Comparison of ENCODE assay signal across 33 cellular contexts in genomic region chr3:132772252-132772651, GRCh38.
"Had no signal": no experiment of that assay in that cellular context is flagged by ENCODE, and none has a peak within 500 bp of the region (broad histone marks: within the 10 kb centered on the region; RNA-seq: fewer than 3 reads in every experiment).

No MANE protein-coding gene starts in this region.

- H3K27me3 ChIP-seq: body of pancreas, breast epithelium, Peyer's patch, SJCRH30 had no signal

- H3K27ac Mint-ChIP-seq: activated CD4-positive, alpha-beta T cell treated with anti-CD3 and anti-CD28 coated beads, Interleukin-2, amount 10 ng/mL, durations not matched to agents 24 days and 14 days; activated CD8-positive, alpha-beta T cell treated with anti-CD3 and anti-CD28 coated beads for 36 hours; activated naive CD4-positive, alpha-beta T cell treated with anti-CD3 and anti-CD28 coated beads, Interleukin-2, amount 50 U/mL, for 24 hours; activated naive CD8-positive, alpha-beta T cell treated with anti-CD3 and anti-CD28 coated beads, Interleukin-2, amount 10 ng/mL, durations not matched to agents 7 days and 5 days; activated T-cell treated with anti-CD3 and anti-CD28 coated beads, Interleukin-2, amount 50 U/mL, for 72 hours; activated T-helper 2 cell treated with anti-CD3 and anti-CD28 coated beads, Interferon-gamma antibody, Interleukin-2, Interleukin-4, amounts not matched to agents 10 μg/mL and 5 μg/mL and 100 μg/mL, durations not matched to agents 14 hours and 24 hours and 36 hours; T-helper 1 cell treated with Interleukin-12 subunit alpha and Interleukin-12 subunit beta and Interleukin-4 antibody, amounts not matched to agents 30 μg/mL and 1 μg/mL, for 36 hours; T-helper 2 cell treated with Interferon-gamma antibody and Interleukin-4, amounts not matched to agents 5 μg/mL and 100 μg/mL, for 36 hours had no signal

- H3K36me3 ChIP-seq: breast epithelium, Peyer's patch, SJCRH30 had no signal

- H3K9me3 Mint-ChIP-seq: activated CD4-positive, alpha-beta T cell treated with anti-CD3 and anti-CD28 coated beads, Interleukin-2, amount 10 ng/mL, durations not matched to agents 24 days and 14 days; activated CD8-positive, alpha-beta T cell treated with anti-CD3 and anti-CD28 coated beads for 36 hours; activated naive CD4-positive, alpha-beta T cell treated with anti-CD3 and anti-CD28 coated beads, Interleukin-2, amount 50 U/mL, for 24 hours; activated naive CD8-positive, alpha-beta T cell treated with anti-CD3 and anti-CD28 coated beads, Interleukin-2, amount 10 ng/mL, durations not matched to agents 7 days and 5 days; activated T-cell treated with anti-CD3 and anti-CD28 coated beads, Interleukin-2, amount 50 U/mL, for 72 hours; activated T-helper 2 cell treated with anti-CD3 and anti-CD28 coated beads, Interferon-gamma antibody, Interleukin-2, Interleukin-4, amounts not matched to agents 10 μg/mL and 5 μg/mL and 100 μg/mL, durations not matched to agents 14 hours and 24 hours and 36 hours; T-helper 1 cell treated with Interleukin-12 subunit alpha and Interleukin-12 subunit beta and Interleukin-4 antibody, amounts not matched to agents 30 μg/mL and 1 μg/mL, for 36 hours; T-helper 2 cell treated with Interferon-gamma antibody and Interleukin-4, amounts not matched to agents 5 μg/mL and 100 μg/mL, for 36 hours had no signal

- ATAC-seq: activated CD8-positive, alpha-beta T cell treated with anti-CD3 and anti-CD28 coated beads for 36 hours; body of pancreas; PC-3 had no signal

- DNase-seq: activated CD4-positive, alpha-beta T cell treated with anti-CD3 and anti-CD28 coated beads, Interleukin-2, amount 10 ng/mL, durations not matched to agents 24 days and 14 days; activated CD4-positive, alpha-beta T cell treated with anti-CD3 and anti-CD28 coated beads, Interleukin-2, amount 50 U/mL, for 4 hours; activated CD8-positive, alpha-beta T cell treated with anti-CD3 and anti-CD28 coated beads for 36 hours; activated gamma-delta T cell; activated naive CD4-positive, alpha-beta T cell treated with Interleukin-2 at 50 U/mL for 16 hours; activated naive CD8-positive, alpha-beta T cell treated with anti-CD3 and anti-CD28 coated beads, Interleukin-2, amount 10 ng/mL, durations not matched to agents 7 days and 5 days; activated T-cell treated with anti-CD3 and anti-CD28 coated beads, Interleukin-2, amount 50 U/mL, for 1 hour; activated T-cell treated with anti-CD3 and anti-CD28 coated beads, Interleukin-2, amount 50 U/mL, for 72 hours; amygdala; body of pancreas; caudate nucleus; cerebellar nuclear complex; NCI-H1092 treated with DMSO at 0.1 percent for 48 hours; NCI-H1417; NCI-H187 treated with DMSO at 0.1 percent for 48 hours; NCI-H2081; NCI-H2171 treated with DMSO at 0.1 percent for 48 hours; NCI-H2227 treated with DMSO at 0.1 percent for 48 hours; NCI-H446 treated with DMSO at 0.1 percent for 48 hours; NCI-H69; NK-92 treated with Interleukin-12 subunit alpha and Interleukin-12 subunit beta, amount 100 ng/mL, for 24 hours; PC-3; Peyer's patch; SHP77; SK-N-SH had no signal

- H3K27ac ChIP-seq: body of pancreas, KMS-11, Peyer's patch, RWPE1, SJCRH30 had no signal

- H3K4me3 ChIP-seq: body of pancreas, breast epithelium, Peyer's patch, SJCRH30 had no signal

- H3K4me1 Mint-ChIP-seq: activated CD4-positive, alpha-beta T cell treated with anti-CD3 and anti-CD28 coated beads, Interleukin-2, amount 10 ng/mL, durations not matched to agents 24 days and 14 days; activated naive CD4-positive, alpha-beta T cell treated with anti-CD3 and anti-CD28 coated beads, Interleukin-2, amount 50 U/mL, for 24 hours; activated naive CD8-positive, alpha-beta T cell treated with anti-CD3 and anti-CD28 coated beads, Interleukin-2, amount 10 ng/mL, durations not matched to agents 7 days and 5 days had no signal

- H3K4me1 ChIP-seq: body of pancreas, breast epithelium, Peyer's patch had no signal

- H3K9me3 ChIP-seq: body of pancreas, breast epithelium, Peyer's patch, SJCRH30, SK-N-SH had no signal

- H3K36me3 Mint-ChIP-seq: activated naive CD4-positive, alpha-beta T cell treated with anti-CD3 and anti-CD28 coated beads, Interleukin-2, amount 50 U/mL, for 24 hours; activated naive CD8-positive, alpha-beta T cell treated with anti-CD3 and anti-CD28 coated beads, Interleukin-2, amount 10 ng/mL, durations not matched to agents 7 days and 5 days had no signal

- H3K4me3 Mint-ChIP-seq: activated CD4-positive, alpha-beta T cell treated with anti-CD3 and anti-CD28 coated beads, Interleukin-2, amount 10 ng/mL, durations not matched to agents 24 days and 14 days; activated CD8-positive, alpha-beta T cell treated with anti-CD3 and anti-CD28 coated beads for 36 hours; activated naive CD4-positive, alpha-beta T cell treated with anti-CD3 and anti-CD28 coated beads, Interleukin-2, amount 50 U/mL, for 24 hours; activated naive CD8-positive, alpha-beta T cell treated with anti-CD3 and anti-CD28 coated beads, Interleukin-2, amount 10 ng/mL, durations not matched to agents 7 days and 5 days; activated T-cell treated with anti-CD3 and anti-CD28 coated beads, Interleukin-2, amount 50 U/mL, for 72 hours; T-helper 1 cell treated with Interleukin-12 subunit alpha and Interleukin-12 subunit beta and Interleukin-4 antibody, amounts not matched to agents 30 μg/mL and 1 μg/mL, for 36 hours; T-helper 2 cell treated with Interferon-gamma antibody and Interleukin-4, amounts not matched to agents 5 μg/mL and 100 μg/mL, for 36 hours had no signal
